9 cellular contexts compared by ENCODE assay signal in genomic region chr9:124284940-124285441, GRCh38. TPM values are rescaled to one million over a fixed set of nuclear protein-coding genes. Genes with fewer than 3 reads are reported as not detected.
DNase-seq lines count a peak whose midpoint lies in the region; ATAC-seq and TF ChIP-seq lines count a peak whose summit lies in the region.
"Had no signal": no experiment of that assay in that cellular context is flagged by ENCODE, and none has a peak within 500 bp of the region (broad histone marks: within the 10 kb centered on the region; RNA-seq: fewer than 3 reads in every experiment).

No MANE protein-coding gene starts in this region.

- H3K27me3 Mint-ChIP-seq in CD4-positive, CD25-positive, alpha-beta regulatory T cell = no peaks in the 10 kb centered on the region
- H3K27me3 Mint-ChIP-seq in activated CD4-positive, alpha-beta memory T cell treated with anti-CD3 and anti-CD28 coated beads, Interleukin-2, amount 10 ng/mL, durations not matched to agents 7 days and 5 days = no peaks in the 10 kb centered on the region

- TF ChIP-seq CTCF in psoas muscle (IDR thresholded peaks at IDR 0.05) = no peak

- DNase-seq in CD4-positive, CD25-positive, alpha-beta regulatory T cell = no peak
- DNase-seq in activated CD4-positive, alpha-beta memory T cell treated with anti-CD3 and anti-CD28 coated beads, Interleukin-2, amount 10 ng/mL, durations not matched to agents 7 days and 5 days = no peak
- peak; percentile 75 for DNase-seq in globus pallidus (ENCODE audit: low spot score)
- DNase-seq in psoas muscle = no peak
- DNase-seq in NCI-H128 (lab: John Stamatoyannopoulos, UW; ENCODE audit: unreplicated experiment) = no peak
- DNase-seq in activated CD4-positive, alpha-beta T cell treated with anti-CD3 and anti-CD28 coated beads, Interleukin-2, amount 50 U/mL, for 4 hours = no peak
- DNase-seq: NCI-H2029 had no signal

- intact Hi-C loops in psoas muscle (cut with DNase I) = no loop called here

- H3K4me3 Mint-ChIP-seq in CD4-positive, CD25-positive, alpha-beta regulatory T cell = no peak overlapping the region
- H3K4me3 Mint-ChIP-seq in activated CD4-positive, alpha-beta memory T cell treated with anti-CD3 and anti-CD28 coated beads, Interleukin-2, amount 10 ng/mL, durations not matched to agents 7 days and 5 days = no peak overlapping the region

- no peak overlapping the region for H3K4me3 ChIP-seq in CD4-positive, CD25-positive, alpha-beta regulatory T cell (ENCODE audit: low read depth, low read length)
- no peak overlapping the region for H3K4me3 ChIP-seq in psoas muscle

- no peak overlapping the region for H3K27ac ChIP-seq in CD4-positive, CD25-positive, alpha-beta regulatory T cell (ENCODE audit: insufficient read depth, low read length, poor library complexity, severe bottlenecking)
- peak overlapping the region; percentile 26 for H3K27ac ChIP-seq in psoas muscle

- ATAC-seq in CD4-positive, CD25-positive, alpha-beta regulatory T cell (ENCODE audit: low read depth in 2 of 2) = no peak
- ATAC-seq in psoas muscle (peak in 2 of 4 donors; percentile 41 to 50), HG03045 (IDR thresholded peaks at IDR 0.05; ENCODE audit: unreplicated experiment) (no peak), HG02840 (IDR thresholded peaks at IDR 0.05; ENCODE audit: low FRiP score, unreplicated experiment) (no peak)

- CTCF ChIA-PET in activated CD4-positive, alpha-beta memory T cell treated with anti-CD3 and anti-CD28 coated beads, Interleukin-2, amount 10 ng/mL, durations not matched to agents 7 days and 5 days (lab: Charles Lee) = no interaction called here

- no peaks in the 10 kb centered on the region for H3K36me3 Mint-ChIP-seq in CD4-positive, CD25-positive, alpha-beta regulatory T cell
- H3K36me3 Mint-ChIP-seq in activated CD4-positive, alpha-beta memory T cell treated with anti-CD3 and anti-CD28 coated beads, Interleukin-2, amount 10 ng/mL, durations not matched to agents 7 days and 5 days (ENCODE audit: low read depth) = peaks cover 2% of the 10 kb centered on the region

- no peaks in the 10 kb centered on the region for H3K9me3 ChIP-seq in CD4-positive, CD25-positive, alpha-beta regulatory T cell (ENCODE audit: control insufficient read depth in 2 of 2, low read length in 2 of 2)
- H3K9me3 ChIP-seq in psoas muscle = no peaks in the 10 kb centered on the region

- H3K27me3 ChIP-seq in CD4-positive, CD25-positive, alpha-beta regulatory T cell (ENCODE audit: control insufficient read depth, insufficient read depth, low read length) = no peaks in the 10 kb centered on the region
- no peaks in the 10 kb centered on the region for H3K27me3 ChIP-seq in psoas muscle (ENCODE audit: insufficient read depth in 3 of 3, low read length in 2 of 3)

- H3K4me1 ChIP-seq in CD4-positive, CD25-positive, alpha-beta regulatory T cell (ENCODE audit: control insufficient read depth, insufficient read depth, low read length, poor library complexity, severe bottlenecking) = peaks cover 21% of the 10 kb centered on the region
- H3K4me1 ChIP-seq in psoas muscle = peaks cover 30% of the 10 kb centered on the region

- H3K9me3 Mint-ChIP-seq in CD4-positive, CD25-positive, alpha-beta regulatory T cell = no peaks in the 10 kb centered on the region
- H3K9me3 Mint-ChIP-seq in activated CD4-positive, alpha-beta memory T cell treated with anti-CD3 and anti-CD28 coated beads, Interleukin-2, amount 10 ng/mL, durations not matched to agents 7 days and 5 days = no peaks in the 10 kb centered on the region

- POLR2A ChIA-PET in activated CD4-positive, alpha-beta memory T cell treated with anti-CD3 and anti-CD28 coated beads, Interleukin-2, amount 10 ng/mL, durations not matched to agents 7 days and 5 days (lab: Charles Lee) = no interaction called here

- 54 to 63% (median 62%) methylated on average over 18 of the region's 18 CpGs for WGBS in psoas muscle, 3 donors

- peaks cover 0 to 24% (median 11%) of the 10 kb centered on the region in 4 donors for H3K4me1 Mint-ChIP-seq in CD4-positive, CD25-positive, alpha-beta regulatory T cell
- H3K4me1 Mint-ChIP-seq in activated CD4-positive, alpha-beta memory T cell treated with anti-CD3 and anti-CD28 coated beads, Interleukin-2, amount 10 ng/mL, durations not matched to agents 7 days and 5 days = peaks cover 35% of the 10 kb centered on the region

- no peaks in the 10 kb centered on the region for H3K36me3 ChIP-seq in CD4-positive, CD25-positive, alpha-beta regulatory T cell (ENCODE audit: control insufficient read depth, insufficient read depth, low read length)
- H3K36me3 ChIP-seq in psoas muscle (ENCODE audit: insufficient read depth in 1 of 2, low read depth in 1 of 2) = peaks cover 0 to 3% of the 10 kb centered on the region in 2 donors

- H3K27ac Mint-ChIP-seq in CD4-positive, CD25-positive, alpha-beta regulatory T cell = peak overlapping the region in 2 of 3 donors; percentile 9 to 77
- peak overlapping the region; percentile 98 for H3K27ac Mint-ChIP-seq in activated CD4-positive, alpha-beta memory T cell treated with anti-CD3 and anti-CD28 coated beads, Interleukin-2, amount 10 ng/mL, durations not matched to agents 7 days and 5 days

RNA-seq across cellular contexts. Expression of gene NEK6, which starts 27.2 kb away (rescaled TPM):
- 17.0 TPM for total RNA-seq in CD4-positive, CD25-positive, alpha-beta regulatory T cell
- 1 to 10 TPM; 3.5 to 6.6 (median 3.7) TPM for polyA plus RNA-seq in CD4-positive, CD25-positive, alpha-beta regulatory T cell
- 10 to 100 TPM; 16.9 to 18.9 TPM for total RNA-seq in activated CD4-positive, alpha-beta memory T cell treated with anti-CD3 and anti-CD28 coated beads, Interleukin-2, amount 10 ng/mL, durations not matched to agents 7 days and 5 days
- 10 to 100 TPM in 2 of 4 donors, 1 to 10 TPM in 2; 5.3 to 16.0 (median 9.7) TPM for total RNA-seq in psoas muscle
- 1 to 10 TPM; 2.0 to 4.7 (median 4.2) TPM for polyA plus RNA-seq in psoas muscle
